In genomic region chr11:58567889-58568512, GRCh38 we compare ENCODE assay signal across 8 cellular contexts. TPM values are rescaled to one million over a fixed set of nuclear protein-coding genes. Genes with fewer than 3 reads are reported as not detected.
A peak's percentile ranks its signal among the peaks of the same experiment; 100 is the strongest.
DNase-seq lines count a peak whose midpoint lies in the region; ATAC-seq and TF ChIP-seq lines count a peak whose summit lies in the region.

No MANE protein-coding gene starts in this region.

- no peak overlapping the region for H2BK12ac ChIP-seq in H9 (ENCODE audit: insufficient read length, low read depth, low read length)

- no peak overlapping the region for H2AFZ ChIP-seq in H9 (ENCODE audit: low read length)

- H3K56ac ChIP-seq in H9 (ENCODE audit: insufficient read length, low read depth, low read length): no peak overlapping the region

- H3K14ac ChIP-seq in H9 (ENCODE audit: insufficient read depth, low read length): no peak overlapping the region

- H2AK5ac ChIP-seq in H9 (ENCODE audit: insufficient read length, low read length): no peak overlapping the region

- no peaks in the 10 kb centered on the region; the same call in 1 of the 2 replicates for H3K27me3 Mint-ChIP-seq in H9 (ENCODE audit: low read depth)
- no peaks in the 10 kb centered on the region for H3K27me3 Mint-ChIP-seq in T-helper 17 cell

- no CpG with 5 or more reads among the region's 4 CpGs for WGBS in H9 (ENCODE audit: extremely low coverage, insufficient read length, low lambda C conversion rate)

- H2BK20ac ChIP-seq in H9 (ENCODE audit: low read depth, low read length, poor library complexity, severe bottlenecking): no peak overlapping the region

- no peak overlapping the region for H3T11ph ChIP-seq in H9 (ENCODE audit: low read length)

- no peak overlapping the region for H2BK5ac ChIP-seq in H9 (ENCODE audit: insufficient read length, low read length)

- ATAC-seq in T-helper 17 cell: peak; percentile 98

- peak; percentile 50 for DNase-seq in DMS53 (lab: John Stamatoyannopoulos, UW)
- no peak for DNase-seq in DMS53 treated with DMSO at 0.1 percent for 48 hours (lab: John Stamatoyannopoulos, UW; ENCODE audit: unreplicated experiment)
- DNase-seq in H9: peak; percentile 67
- no peak for DNase-seq in LNCaP clone FGC (ENCODE audit: low read depth)
- DNase-seq in T-helper 17 cell: peak; percentile 52 to 64 (median 63)
- peak in 1 of 2 donors; percentile 76 for DNase-seq in ascending aorta (ENCODE audit: low spot score in 2 of 2)
- peak; percentile 77 for DNase-seq in islet precursor cell
- DNase-seq in stimulated activated CD4-positive, alpha-beta T cell treated with anti-CD3 and anti-CD28 coated beads, Interleukin-4, amount 100 ng/mL, for 1 hour: peak; percentile 74

- no peaks in the 10 kb centered on the region for H3K27me3 ChIP-seq in H9 (ENCODE audit: insufficient read depth, low read length)
- H3K27me3 ChIP-seq in ascending aorta: no peaks in the 10 kb centered on the region

- no peak overlapping the region for H3K4me3 Mint-ChIP-seq in H9
- H3K4me3 Mint-ChIP-seq in T-helper 17 cell: peak overlapping the region; percentile 81

- no peak overlapping the region for H3K4me2 ChIP-seq in H9 (ENCODE audit: insufficient read depth, insufficient read length, low read length)

- H3K27ac Mint-ChIP-seq in H9 (no peak overlapping the region), T-helper 17 cell (peak overlapping the region; percentile 94)

- no peak overlapping the region for H2BK120ac ChIP-seq in H9 (ENCODE audit: low read depth, low read length, poor library complexity, severe bottlenecking)

- no peak overlapping the region for H3K18ac ChIP-seq in H9 (ENCODE audit: insufficient read length, low read depth, low read length)

- H3K4ac ChIP-seq in H9 (ENCODE audit: low read depth, low read length): no peak overlapping the region

- H3K4me3 ChIP-seq in LNCaP clone FGC (ENCODE audit: low read depth, low read length): no peak overlapping the region
- H3K4me3 ChIP-seq in ascending aorta: no peak overlapping the region

- no peak overlapping the region for H2BK15ac ChIP-seq in H9 (ENCODE audit: low read depth, low read length)

- H3K23me2 ChIP-seq in H9 (ENCODE audit: insufficient read length, low read depth, low read length, poor library complexity, severe bottlenecking): no peaks in the 10 kb centered on the region

- H4K91ac ChIP-seq in H9 (ENCODE audit: insufficient read length, low read depth, low read length): no peak overlapping the region

- H3K9me3 ChIP-seq in H9 (ENCODE audit: control insufficient read depth, low read depth, low read length): no peaks in the 10 kb centered on the region
- H3K9me3 ChIP-seq in T-helper 17 cell (ENCODE audit: control insufficient read depth, low read length, poor library complexity, severe bottlenecking): no peaks in the 10 kb centered on the region
- H3K9me3 ChIP-seq in ascending aorta: no peaks in the 10 kb centered on the region

- no peaks in the 10 kb centered on the region for H3K79me1 ChIP-seq in H9 (ENCODE audit: insufficient read depth, low read depth, low read length, poor library complexity, severe bottlenecking)

- H3K36me3 ChIP-seq in ascending aorta: peaks cover 12 to 20% of the 10 kb centered on the region in 2 donors

- H4K5ac ChIP-seq in H9 (ENCODE audit: insufficient read length, low read depth, low read length): no peak overlapping the region

- TF ChIP-seq CTCF in H9 (conservative IDR thresholded peaks at IDR 0.05) (peak; percentile 83), LNCaP clone FGC (IDR thresholded peaks at IDR 0.05; ENCODE audit: control insufficient read depth, extremely low read depth, insufficient read depth) (peak; percentile 58), ascending aorta (IDR thresholded peaks at IDR 0.05) (peak; percentile 58 to 66 (median 58))

- no peak overlapping the region for H3K9ac ChIP-seq in H9 (ENCODE audit: extremely low read depth, insufficient read length, low read length)

- H3K9me3 Mint-ChIP-seq in H9: no peaks in the 10 kb centered on the region

- H3K4me1 Mint-ChIP-seq in H9 (no peaks in the 10 kb centered on the region), T-helper 17 cell (peaks cover 43% of the 10 kb centered on the region)

- no peak overlapping the region for H3K23ac ChIP-seq in H9 (ENCODE audit: insufficient read length, low read depth, low read length)

- intact Hi-C loops in ascending aorta (cut with DNase I): no loop called here

- H4K20me1 ChIP-seq in H9 (ENCODE audit: control insufficient read depth, insufficient read depth, insufficient read length): no peaks in the 10 kb centered on the region

- no peak overlapping the region for H3K27ac ChIP-seq in H9 (ENCODE audit: insufficient read length, low read depth, low read length)
- no peak overlapping the region for H3K27ac ChIP-seq in ascending aorta

- H3K4me1 ChIP-seq in H9 (ENCODE audit: insufficient read depth, low read length) (no peaks in the 10 kb centered on the region), ascending aorta (peaks cover 6 to 25% of the 10 kb centered on the region in 2 donors)

- peaks cover 0 to 8% (median 5%) of the 10 kb centered on the region in 3 experiments; a peak in 2 of 7 replicates for H3K36me3 Mint-ChIP-seq in H9 (ENCODE audit: insufficient read depth in 1 of 3, low read depth in 3 of 3)
- peaks cover 8% of the 10 kb centered on the region for H3K36me3 Mint-ChIP-seq in T-helper 17 cell (ENCODE audit: low read depth)

- H3K79me2 ChIP-seq in H9 (ENCODE audit: insufficient read depth, low read length): no peaks in the 10 kb centered on the region

- H4K8ac ChIP-seq in H9 (replicated peaks; ENCODE audit: insufficient read length, low read depth, low read length): no peak overlapping the region

RNA-seq across cellular contexts. Expression of gene LPXN, which starts 7.7 kb away (rescaled TPM):
- 1.4 and 1.5 TPM in 2 replicates for total RNA-seq in H9 (2021)
- 10 to 100 TPM; 92.8 to 99.8 TPM for total RNA-seq in T-helper 17 cell
- total RNA-seq in ascending aorta: 2.1 TPM

RNA-seq across cellular contexts. Expression of gene ZFP91, which starts 10.9 kb away (rescaled TPM):
- 32.6 and 32.9 TPM in 2 replicates for total RNA-seq in H9 (2021)
- 10 to 100 TPM; 36.1 to 43.2 TPM for total RNA-seq in T-helper 17 cell
- total RNA-seq in ascending aorta: 32.5 TPM

RNA-seq across cellular contexts. Expression of gene CNTF, which starts 54.5 kb away (rescaled TPM):
- 2.4 and 3.5 TPM in 2 replicates for total RNA-seq in H9 (2021)
- total RNA-seq in T-helper 17 cell: 1 to 10 TPM; 3.8 to 4.3 TPM
- total RNA-seq in ascending aorta: 1.9 TPM

Comparison
In these comparisons a context has a peak if more than half of its experiments do, and no peak if none do; other contexts are left out.
1. DNase-seq: peak in DMS53 (single experiment), H9 (single experiment), T-helper 17 cell (3 of 3), islet precursor cell (single experiment) and stimulated activated CD4-positive, alpha-beta T cell treated with anti-CD3 and anti-CD28 coated beads, Interleukin-4, amount 100 ng/mL, for 1 hour (single experiment); none in DMS53 treated with DMSO at 0.1 percent for 48 hours (single experiment) and LNCaP clone FGC (single experiment).
2. RNA of gene LPXN, which starts 7.7 kb away (total RNA-seq): 92.8 to 99.8 TPM in T-helper 17 cell; 2.1 TPM in ascending aorta (single experiment) and 1.4 to 1.5 TPM in H9; every median in the first group is over 10 times any median in the second.
3. Peak in every context shown above with its lines, with median percentiles within 50 percentile points of each other: CTCF ChIP-seq.